In the genomic region with DNA sequence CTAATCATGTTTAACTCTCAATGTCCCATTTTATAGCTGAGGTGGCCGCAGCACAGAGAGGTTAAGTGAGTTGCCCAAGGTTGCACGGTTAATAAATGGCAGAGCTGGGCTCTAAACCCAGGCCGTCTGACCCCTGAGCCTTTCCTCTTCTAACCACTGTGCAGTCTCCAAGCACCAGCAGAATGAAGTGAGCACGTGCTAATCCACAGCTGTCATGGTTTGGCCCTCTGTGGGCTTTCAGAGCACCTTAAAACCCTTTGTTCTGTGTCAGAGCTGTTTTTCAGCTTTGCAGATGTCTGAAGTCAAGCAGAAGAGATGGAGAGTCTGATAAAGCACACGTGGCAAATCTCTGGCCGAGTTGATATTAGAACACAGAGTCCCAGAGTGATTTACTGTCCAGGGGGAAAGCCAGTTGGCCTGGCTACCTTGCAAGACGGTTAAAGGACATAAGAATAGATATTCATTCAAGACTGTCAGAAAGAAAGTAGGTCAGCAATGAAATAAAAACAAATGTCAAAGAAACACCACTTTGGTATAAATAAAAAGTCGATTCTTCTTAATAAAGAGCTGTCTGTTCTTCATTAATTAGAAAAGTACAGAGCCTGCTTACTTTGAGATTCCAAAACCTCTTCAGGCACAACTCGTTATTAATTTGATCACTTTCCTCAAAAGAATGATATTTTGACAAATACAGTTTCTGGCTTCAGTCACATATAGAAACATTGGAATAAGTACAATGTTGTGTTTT, we compare ENCODE assay signal across 8 cellular contexts.
A peak's percentile ranks its signal among the peaks of the same experiment; 100 is the strongest.
DNase-seq lines count a peak whose midpoint lies in the region; ATAC-seq and TF ChIP-seq lines count a peak whose summit lies in the region.

No MANE protein-coding gene starts in this region.

- peak overlapping the region; percentile 93 for H3K27ac ChIP-seq in PC-9
- H3K27ac ChIP-seq in stomach smooth muscle (ENCODE audit: low read length): peak overlapping the region; percentile 86

- no peaks in the 10 kb centered on the region for H3K27me3 ChIP-seq in PC-9 (ENCODE audit: insufficient read depth, low read depth)
- H3K27me3 ChIP-seq in stomach smooth muscle (ENCODE audit: control insufficient read depth in 1 of 2, insufficient read depth in 2 of 2, low read length in 2 of 2): no peaks in the 10 kb centered on the region

- no peaks in the 10 kb centered on the region for H3K9me2 ChIP-seq in PC-9 (ENCODE audit: insufficient read depth)

- peaks cover 34% of the 10 kb centered on the region for H3F3A ChIP-seq in PC-9 (ENCODE audit: insufficient read depth, low read depth)

- H3K36me3 Mint-ChIP-seq in brain: no peaks in the 10 kb centered on the region

- H3K79me2 ChIP-seq in PC-9 (ENCODE audit: low read depth): no peaks in the 10 kb centered on the region

- H3K4me3 ChIP-seq in PC-9 (peak overlapping the region; percentile 40; the same call in 1 of the 2 replicates), stomach smooth muscle (ENCODE audit: low read length in 2 of 2) (peak overlapping the region in 1 of 2 donors; percentile 16)

- H3K4me2 ChIP-seq in PC-9: peak overlapping the region; percentile 73

- H3K9ac ChIP-seq in stomach smooth muscle (ENCODE audit: low read length in 2 of 2): peak overlapping the region; percentile 43 to 49

- POLR2A ChIA-PET in PC-9 (lab: Charles Lee; ENCODE audit: unreplicated experiment): interaction anchor here (0.6 kb wide), 1 partner anchor 639 kb away, joined by 3 read pairs; no protein-coding TSS in a partner anchor

- DNase-seq in GF-D8 (lab: John Stamatoyannopoulos, UW) (peak; percentile 23), PC-9 (peak; percentile 44 to 86), left kidney (ENCODE audit: low read depth, low spot score) (peak; percentile 66), GM20000 (ENCODE audit: low spot score) (no peak)

- H3K4me3 Mint-ChIP-seq in brain: peak overlapping the region in 1 of 5 experiments; percentile 28

- H3K9me3 ChIP-seq in PC-9 (ENCODE audit: insufficient read depth, low read depth) (0 out of 2 replicates have a peak, but pooled peaks cover 7% of the 10 kb centered on the region), stomach smooth muscle (ENCODE audit: control insufficient read depth in 2 of 2, low read length in 2 of 2) (no peaks in the 10 kb centered on the region)

- no TSS peak for BruUV-seq in PC-9 (replicated peaks; lab: Mats Ljungman, UMichigan)

- intact Hi-C loops in PC-9 (cut with micrococcal nuclease; ENCODE audit: unreplicated experiment): loop anchor here (1.0 to 5.0 kb wide), 4 partner anchors 103 to 315 kb away; no protein-coding TSS in a partner anchor

- H3K9me3 Mint-ChIP-seq in brain: peaks cover 0 to 3% (median 2%) of the 10 kb centered on the region in 5 experiments

- CTCF ChIA-PET in PC-9 (lab: Charles Lee): no interaction called here

- H3K4me1 ChIP-seq in PC-9 (replicated peaks; ENCODE audit: insufficient read depth) (peaks cover 52% of the 10 kb centered on the region), stomach smooth muscle (ENCODE audit: control insufficient read depth, insufficient read depth, low read length) (peaks cover 29% of the 10 kb centered on the region)

- peaks cover 42% of the 10 kb centered on the region for H3K4me1 Mint-ChIP-seq in brain

- no peaks in the 10 kb centered on the region for H4K20me1 ChIP-seq in PC-9 (ENCODE audit: insufficient read depth)

- H3K36me3 ChIP-seq in PC-9 (ENCODE audit: low read depth) (no peaks in the 10 kb centered on the region), stomach smooth muscle (ENCODE audit: control insufficient read depth in 2 of 2, insufficient read depth in 2 of 2, low read length in 2 of 2) (no peaks in the 10 kb centered on the region)

- H3K27me3 Mint-ChIP-seq in brain: peaks cover 2% of the 10 kb centered on the region

- ATAC-seq in HG03439 (IDR thresholded peaks at IDR 0.05; ENCODE audit: unreplicated experiment) (no peak), HG02938 (IDR thresholded peaks at IDR 0.05; ENCODE audit: unreplicated experiment) (no peak)

- TF ChIP-seq CTCF in PC-9 (conservative IDR thresholded peaks at IDR 0.05): no peak
- TF ChIP-seq CTCF in brain (conservative IDR thresholded peaks at IDR 0.05): no peak
- TF ChIP-seq CTCF in GM20000 (IDR thresholded peaks at IDR 0.05; ENCODE audit: extremely low read depth, missing control alignments): no peak

- H2AFZ ChIP-seq in PC-9: no peak overlapping the region

- H3K27ac Mint-ChIP-seq in brain: peak overlapping the region; percentile 36 to 91 (median 66)
